2 cellular contexts compared by ENCODE assay signal in genomic region chr21:41755258-41755933, GRCh38.
TF ChIP-seq lines count a peak whose summit lies in the region.

No MANE protein-coding gene starts in this region.

TF ChIP-seq in HEK293, 187 proteins besides CTCF, POLR2A, EP300 and RAD21 (continued from another document):
- TF ChIP-seq ZSCAN18 (tag by site-specific recombination; IDR thresholded peaks at IDR 0.05) (no peak), ZNF600 (tag by site-specific recombination; IDR thresholded peaks at IDR 0.05) (0 out of 2 replicates have a peak, but pooled peaks have one; percentile 20), ZNF777 (tag by site-specific recombination; IDR thresholded peaks at IDR 0.05; ENCODE audit: borderline replicate concordance) (no peak)

TF ChIP-seq in WTC11, 78 proteins besides CTCF, POLR2A, EP300 and RAD21 (continued from another document):
- TF ChIP-seq, protein P1, sequence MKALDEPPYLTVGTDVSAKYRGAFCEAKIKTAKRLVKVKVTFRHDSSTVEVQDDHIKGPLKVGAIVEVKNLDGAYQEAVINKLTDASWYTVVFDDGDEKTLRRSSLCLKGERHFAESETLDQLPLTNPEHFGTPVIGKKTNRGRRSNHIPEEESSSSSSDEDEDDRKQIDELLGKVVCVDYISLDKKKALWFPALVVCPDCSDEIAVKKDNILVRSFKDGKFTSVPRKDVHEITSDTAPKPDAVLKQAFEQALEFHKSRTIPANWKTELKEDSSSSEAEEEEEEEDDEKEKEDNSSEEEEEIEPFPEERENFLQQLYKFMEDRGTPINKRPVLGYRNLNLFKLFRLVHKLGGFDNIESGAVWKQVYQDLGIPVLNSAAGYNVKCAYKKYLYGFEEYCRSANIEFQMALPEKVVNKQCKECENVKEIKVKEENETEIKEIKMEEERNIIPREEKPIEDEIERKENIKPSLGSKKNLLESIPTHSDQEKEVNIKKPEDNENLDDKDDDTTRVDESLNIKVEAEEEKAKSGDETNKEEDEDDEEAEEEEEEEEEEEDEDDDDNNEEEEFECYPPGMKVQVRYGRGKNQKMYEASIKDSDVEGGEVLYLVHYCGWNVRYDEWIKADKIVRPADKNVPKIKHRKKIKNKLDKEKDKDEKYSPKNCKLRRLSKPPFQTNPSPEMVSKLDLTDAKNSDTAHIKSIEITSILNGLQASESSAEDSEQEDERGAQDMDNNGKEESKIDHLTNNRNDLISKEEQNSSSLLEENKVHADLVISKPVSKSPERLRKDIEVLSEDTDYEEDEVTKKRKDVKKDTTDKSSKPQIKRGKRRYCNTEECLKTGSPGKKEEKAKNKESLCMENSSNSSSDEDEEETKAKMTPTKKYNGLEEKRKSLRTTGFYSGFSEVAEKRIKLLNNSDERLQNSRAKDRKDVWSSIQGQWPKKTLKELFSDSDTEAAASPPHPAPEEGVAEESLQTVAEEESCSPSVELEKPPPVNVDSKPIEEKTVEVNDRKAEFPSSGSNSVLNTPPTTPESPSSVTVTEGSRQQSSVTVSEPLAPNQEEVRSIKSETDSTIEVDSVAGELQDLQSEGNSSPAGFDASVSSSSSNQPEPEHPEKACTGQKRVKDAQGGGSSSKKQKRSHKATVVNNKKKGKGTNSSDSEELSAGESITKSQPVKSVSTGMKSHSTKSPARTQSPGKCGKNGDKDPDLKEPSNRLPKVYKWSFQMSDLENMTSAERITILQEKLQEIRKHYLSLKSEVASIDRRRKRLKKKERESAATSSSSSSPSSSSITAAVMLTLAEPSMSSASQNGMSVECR (CRISPR knock-in tag; IDR thresholded peaks at IDR 0.05; ENCODE audit: borderline replicate concordance), result no peak
- no peak for TF ChIP-seq MYBL2 (CRISPR knock-in tag; IDR thresholded peaks at IDR 0.05)
- TF ChIP-seq AFF4 (CRISPR knock-in tag; IDR thresholded peaks at IDR 0.05; ENCODE audit: borderline replicate concordance), result no peak
- TF ChIP-seq NFE2L1 (CRISPR knock-in tag; IDR thresholded peaks at IDR 0.05), result no peak
